ENCODE assay signal across 22 cellular contexts in the genomic region with DNA sequence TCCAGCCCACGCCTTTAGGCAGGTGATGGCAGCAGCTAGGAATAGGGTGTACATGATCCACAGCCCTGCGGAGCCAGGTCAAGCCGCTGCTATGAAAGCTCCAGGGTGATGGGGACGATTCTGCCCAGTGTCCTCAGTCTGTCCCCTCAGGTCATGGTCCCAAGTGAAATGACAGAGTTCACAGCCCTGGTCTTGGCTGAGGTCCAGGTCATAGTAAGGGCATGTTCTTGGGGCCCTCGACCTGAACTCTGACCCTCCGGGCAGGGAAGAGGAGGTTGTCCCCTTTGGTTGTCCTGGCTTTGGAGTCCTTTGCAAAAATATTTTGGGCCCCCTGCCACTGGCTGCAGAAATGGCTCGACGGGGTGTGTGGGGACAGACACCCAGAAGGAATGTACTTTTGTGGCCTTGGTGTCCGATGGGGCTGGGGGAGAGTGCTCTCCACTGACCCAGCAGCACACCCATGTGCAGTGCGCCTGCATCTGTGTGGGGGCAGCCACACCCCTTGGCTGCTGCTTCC. TPM values are rescaled to one million over a fixed set of nuclear protein-coding genes. Genes with fewer than 3 reads are reported as not detected.
"Had no signal": no experiment of that assay in that cellular context is flagged by ENCODE, and none has a peak within 500 bp of the region (broad histone marks: within the 10 kb centered on the region; RNA-seq: fewer than 3 reads in every experiment).

No MANE protein-coding gene starts in this region.

- H3K27ac ChIP-seq: colonic mucosa, gastroesophageal sphincter, heart left ventricle, lower lobe of right lung, neural progenitor cell, upper lobe of left lung, WERI-Rb-1 had no signal

- H3K27ac Mint-ChIP-seq: endodermal cell; naive thymus-derived CD4-positive, alpha-beta T cell; neural progenitor cell had no signal

- H3K27me3 Mint-ChIP-seq: activated naive CD4-positive, alpha-beta T cell treated with anti-CD3 and anti-CD28 coated beads, Interleukin-2, amount 50 U/mL, for 24 hours had no signal

- DNase-seq: activated CD4-positive, alpha-beta T cell treated with anti-CD3 and anti-CD28 coated beads for 1 hour; activated gamma-delta T cell treated with Interleukin-2 at 50 U/mL for 16 hours; activated T-cell treated with anti-CD3 and anti-CD28 coated beads, Interleukin-2, amount 50 U/mL, for 1 hour; anterior cingulate cortex; colonic mucosa; endodermal cell; heart left ventricle; left colon; lower lobe of right lung; naive thymus-derived CD4-positive, alpha-beta T cell; retina; stimulated activated CD4-positive, alpha-beta T cell treated with anti-CD3 and anti-CD28 coated beads, Interleukin-4, amount 100 ng/mL, for 24 hours; stimulated activated naive CD8-positive, alpha-beta T cell treated with anti-CD3 and anti-CD28 coated beads, Interleukin-15, Interleukin-2, amounts not matched to agents 100 U/mL and 50 U/mL, for 24 hours; T-helper 1 cell; WERI-Rb-1 had no signal

- H3K9ac ChIP-seq: neural progenitor cell had no signal

- H3K27me3 ChIP-seq: colonic mucosa, gastroesophageal sphincter, neural progenitor cell, upper lobe of left lung had no signal

- H3K4me1 Mint-ChIP-seq: activated naive CD4-positive, alpha-beta T cell treated with anti-CD3 and anti-CD28 coated beads, Interleukin-2, amount 50 U/mL, for 24 hours; central memory CD8-positive, alpha-beta T cell had no signal

- H3K4me2 ChIP-seq: neural progenitor cell had no signal

- H3K4me3 Mint-ChIP-seq: activated naive CD4-positive, alpha-beta T cell treated with anti-CD3 and anti-CD28 coated beads, Interleukin-2, amount 50 U/mL, for 24 hours; brain; central memory CD8-positive, alpha-beta T cell; endodermal cell; naive thymus-derived CD4-positive, alpha-beta T cell; neural progenitor cell had no signal

- H3K4me3 ChIP-seq: colonic mucosa, gastroesophageal sphincter, heart left ventricle, lower lobe of right lung, neural progenitor cell, upper lobe of left lung had no signal

- H3K36me3 ChIP-seq: colonic mucosa, neural progenitor cell had no signal

- H3K9me3 ChIP-seq: colonic mucosa, gastroesophageal sphincter, heart left ventricle, lower lobe of right lung, upper lobe of left lung had no signal

- H3K9me3 Mint-ChIP-seq: activated naive CD4-positive, alpha-beta T cell treated with anti-CD3 and anti-CD28 coated beads, Interleukin-2, amount 50 U/mL, for 24 hours; brain; central memory CD8-positive, alpha-beta T cell; endodermal cell; naive thymus-derived CD4-positive, alpha-beta T cell; neural progenitor cell had no signal

- H3K4me1 ChIP-seq: colonic mucosa, gastroesophageal sphincter, heart left ventricle, lower lobe of right lung, upper lobe of left lung had no signal

- ATAC-seq: gastroesophageal sphincter; heart left ventricle; left colon; lower lobe of right lung; naive thymus-derived CD4-positive, alpha-beta T cell; stimulated activated naive CD8-positive, alpha-beta T cell treated with anti-CD3 and anti-CD28 coated beads, Interleukin-15, Interleukin-2, amounts not matched to agents 100 U/mL and 50 U/mL, for 24 hours had no signal

RNA-seq across cellular contexts. Expression of gene C22orf31, which starts 7.3 kb away (rescaled TPM):
- polyA plus RNA-seq: heart left ventricle; keratinocyte; naive thymus-derived CD4-positive, alpha-beta T cell had no signal

RNA-seq across cellular contexts. Expression of gene KREMEN1, which starts 18.5 kb away (rescaled TPM):
- polyA plus RNA-seq: naive thymus-derived CD4-positive, alpha-beta T cell had no signal
